Comparison of ENCODE assay signal across 35 cellular contexts in the genomic region with DNA sequence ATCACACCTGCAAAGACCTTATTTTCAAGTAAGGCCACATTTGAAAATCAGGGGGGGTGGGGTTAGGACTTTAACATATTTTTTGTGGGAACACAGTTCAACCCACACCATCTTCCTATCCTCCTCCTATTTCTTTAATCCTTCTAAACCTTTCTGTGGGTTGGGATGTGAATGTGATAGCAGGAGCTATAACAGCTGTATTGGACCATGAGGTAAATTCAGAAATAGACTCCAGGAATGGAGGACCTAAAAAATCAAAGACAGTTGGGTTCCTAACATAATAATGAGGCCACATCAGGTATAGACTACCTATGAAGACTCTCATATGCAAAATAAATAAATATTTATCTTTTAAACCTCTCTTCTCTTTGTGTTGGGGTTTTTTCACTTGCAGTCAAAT.
"Had no signal": no experiment of that assay in that cellular context is flagged by ENCODE, and none has a peak within 500 bp of the region (broad histone marks: within the 10 kb centered on the region; RNA-seq: fewer than 3 reads in every experiment).

No MANE protein-coding gene starts in this region.

- H3K27me3 ChIP-seq: adrenal gland, body of pancreas, brain microvascular endothelial cell, breast epithelium had no signal

- H3K9me3 ChIP-seq: adrenal gland, body of pancreas had no signal

- H3K36me3 ChIP-seq: adrenal gland, brain microvascular endothelial cell, breast epithelium had no signal

- H3K27ac ChIP-seq: adrenal gland, body of pancreas, brain microvascular endothelial cell, breast epithelium had no signal

- H3K27me3 Mint-ChIP-seq: activated B cell treated with CpG ODN at 0.5 μM for 24 hours; activated CD4-positive, alpha-beta memory T cell treated with anti-CD3 and anti-CD28 coated beads for 36 hours; activated CD4-positive, alpha-beta T cell treated with anti-CD3 and anti-CD28 coated beads, Interleukin-2, amount 10 ng/mL, durations not matched to agents 24 days and 14 days; activated CD8-positive, alpha-beta T cell treated with anti-CD3 and anti-CD28 coated beads for 36 hours; activated naive CD8-positive, alpha-beta T cell treated with anti-CD3 and anti-CD28 coated beads for 36 hours; activated T-helper 17 cell treated with anti-CD3 and anti-CD28 coated beads, Interleukin-2, amount 50 U/mL, for 72 hours had no signal

- H3K4me3 Mint-ChIP-seq: activated B cell treated with CpG ODN at 0.5 μM for 24 hours; activated CD4-positive, alpha-beta memory T cell treated with anti-CD3 and anti-CD28 coated beads for 36 hours; activated CD4-positive, alpha-beta T cell treated with anti-CD3 and anti-CD28 coated beads, Interleukin-2, amount 10 ng/mL, durations not matched to agents 24 days and 14 days; activated CD8-positive, alpha-beta T cell treated with anti-CD3 and anti-CD28 coated beads for 36 hours; activated naive CD4-positive, alpha-beta T cell treated with anti-CD3 and anti-CD28 coated beads for 36 hours; activated naive CD8-positive, alpha-beta T cell treated with anti-CD3 and anti-CD28 coated beads for 36 hours; activated T-cell treated with anti-CD3 and anti-CD28 coated beads, Interleukin-2, amount 50 U/mL, for 4 hours; activated T-cell treated with anti-CD3 and anti-CD28 coated beads, Interleukin-2, amount 50 U/mL, for 72 hours; activated T-helper 1 cell treated with anti-CD3 and anti-CD28 coated beads, Interleukin-12 subunit alpha, Interleukin-12 subunit beta, Interleukin-2, Interleukin-4 antibody, amounts not matched to agents 30 ng/mL and 10 ng/mL and 1 ng/mL, durations not matched to agents 14 hours and 24 hours and 36 hours; activated T-helper 17 cell treated with anti-CD3 and anti-CD28 coated beads, Interleukin-2, amount 50 U/mL, for 72 hours; T-helper 1 cell treated with Interleukin-12 subunit alpha and Interleukin-12 subunit beta and Interleukin-4 antibody, amounts not matched to agents 30 μg/mL and 1 μg/mL, for 36 hours; T-helper 2 cell treated with Interferon-gamma antibody and Interleukin-4, amounts not matched to agents 5 μg/mL and 100 μg/mL, for 36 hours had no signal

- FAIRE-seq: astrocyte, TTC549 had no signal

- H3K4me1 Mint-ChIP-seq: activated CD4-positive, alpha-beta T cell treated with anti-CD3 and anti-CD28 coated beads, Interleukin-2, amount 10 ng/mL, durations not matched to agents 24 days and 14 days; activated T-helper 17 cell treated with anti-CD3 and anti-CD28 coated beads, Interleukin-2, amount 50 U/mL, for 72 hours had no signal

- H3K4me3 ChIP-seq: adrenal gland, body of pancreas, breast epithelium had no signal

- DNase-seq: activated B cell treated with CpG ODN at 0.5 μM for 24 hours; activated CD4-positive, alpha-beta memory T cell treated with anti-CD3 and anti-CD28 coated beads for 36 hours; activated CD4-positive, alpha-beta T cell treated with anti-CD3 and anti-CD28 coated beads for 4 hours; activated CD4-positive, alpha-beta T cell treated with anti-CD3 and anti-CD28 coated beads, Interleukin-2, amount 10 ng/mL, durations not matched to agents 24 days and 14 days; activated CD4-positive, alpha-beta T cell treated with anti-CD3 and anti-CD28 coated beads, Interleukin-2, amount 50 U/mL, for 1 hour; activated CD4-positive, alpha-beta T cell treated with anti-CD3 and anti-CD28 coated beads, Interleukin-2, amount 50 U/mL, for 4 hours; activated CD4-positive, CD25-positive, alpha-beta regulatory T cell treated with anti-CD3 and anti-CD28 coated beads, Interleukin-2, amount 50 U/mL, for 72 hours; activated CD8-positive, alpha-beta memory T cell treated with anti-CD3 and anti-CD28 coated beads, Interleukin-2, amount 50 U/mL, for 4 hours; activated CD8-positive, alpha-beta T cell treated with anti-CD3 and anti-CD28 coated beads for 36 hours; activated effector memory CD4-positive, alpha-beta T cell treated with anti-CD3 and anti-CD28 coated beads, Interleukin-2, amount 50 U/mL, for 16 hours; activated gamma-delta T cell treated with Interleukin-2 at 50 U/mL for 16 hours; activated naive CD4-positive, alpha-beta T cell; activated naive CD4-positive, alpha-beta T cell treated with anti-CD3 and anti-CD28 coated beads for 36 hours; activated naive CD4-positive, alpha-beta T cell treated with anti-CD3 and anti-CD28 coated beads, Interleukin-2, amount 50 U/mL, for 16 hours; activated naive CD8-positive, alpha-beta T cell treated with anti-CD3 and anti-CD28 coated beads for 36 hours; activated T-cell treated with anti-CD3 and anti-CD28 coated beads for 4 hours; activated T-cell treated with anti-CD3 and anti-CD28 coated beads, Interleukin-2, amount 50 U/mL, for 1 hour; activated T-cell treated with anti-CD3 and anti-CD28 coated beads, Interleukin-2, amount 50 U/mL, for 4 hours; activated T-cell treated with anti-CD3 and anti-CD28 coated beads, Interleukin-2, amount 50 U/mL, for 72 hours; adrenal gland; amniotic stem cell; aorta; body of pancreas; brain microvascular endothelial cell; central memory CD4-positive, alpha-beta T cell; T-helper 2 cell; T-helper 9 cell had no signal

- H3K4me1 ChIP-seq: adrenal gland, body of pancreas, breast epithelium had no signal

- ATAC-seq: activated CD8-positive, alpha-beta T cell treated with anti-CD3 and anti-CD28 coated beads for 36 hours; activated naive CD4-positive, alpha-beta T cell treated with anti-CD3 and anti-CD28 coated beads, Interleukin-2, amount 50 U/mL, for 72 hours; activated T-cell treated with anti-CD3 and anti-CD28 coated beads, Interleukin-2, amount 50 U/mL, for 4 hours; activated T-cell treated with anti-CD3 and anti-CD28 coated beads, Interleukin-2, amount 50 U/mL, for 72 hours; activated T-helper 17 cell treated with anti-CD3 and anti-CD28 coated beads, Interleukin-2, amount 50 U/mL, for 72 hours; body of pancreas had no signal

- H3K27ac Mint-ChIP-seq: activated B cell treated with CpG ODN at 0.5 μM for 24 hours; activated CD4-positive, alpha-beta memory T cell treated with anti-CD3 and anti-CD28 coated beads for 36 hours; activated CD4-positive, alpha-beta T cell treated with anti-CD3 and anti-CD28 coated beads, Interleukin-2, amount 10 ng/mL, durations not matched to agents 24 days and 14 days; activated CD8-positive, alpha-beta T cell treated with anti-CD3 and anti-CD28 coated beads for 36 hours; activated naive CD4-positive, alpha-beta T cell treated with anti-CD3 and anti-CD28 coated beads for 36 hours; activated naive CD4-positive, alpha-beta T cell treated with anti-CD3 and anti-CD28 coated beads, Interleukin-2, amount 50 U/mL, for 72 hours; activated naive CD8-positive, alpha-beta T cell treated with anti-CD3 and anti-CD28 coated beads for 36 hours; activated T-cell treated with anti-CD3 and anti-CD28 coated beads, Interleukin-2, amount 50 U/mL, for 72 hours; activated T-helper 1 cell treated with anti-CD3 and anti-CD28 coated beads, Interleukin-12 subunit alpha, Interleukin-12 subunit beta, Interleukin-2, Interleukin-4 antibody, amounts not matched to agents 30 ng/mL and 10 ng/mL and 1 ng/mL, durations not matched to agents 14 hours and 24 hours and 36 hours; activated T-helper 17 cell treated with anti-CD3 and anti-CD28 coated beads, Interleukin-2, amount 50 U/mL, for 72 hours; T-helper 1 cell treated with Interleukin-12 subunit alpha and Interleukin-12 subunit beta and Interleukin-4 antibody, amounts not matched to agents 30 μg/mL and 1 μg/mL, for 36 hours; T-helper 2 cell treated with Interferon-gamma antibody and Interleukin-4, amounts not matched to agents 5 μg/mL and 100 μg/mL, for 36 hours had no signal

- H3K9me3 Mint-ChIP-seq: activated T-helper 17 cell treated with anti-CD3 and anti-CD28 coated beads, Interleukin-2, amount 50 U/mL, for 72 hours had no signal
